30 cellular contexts compared by ENCODE assay signal in genomic region chr1:177092001-177092400, GRCh38.
"Had no signal": no experiment of that assay in that cellular context is flagged by ENCODE, and none has a peak within 500 bp of the region (broad histone marks: within the 10 kb centered on the region; RNA-seq: fewer than 3 reads in every experiment).

No MANE protein-coding gene starts in this region.

- H3K27me3 ChIP-seq: neural progenitor cell, neutrophil, ovary, right atrium auricular region, right lobe of liver, suprapubic skin, tibial artery, upper lobe of right lung had no signal

- H3K4me2 ChIP-seq: neural progenitor cell had no signal

- DNase-seq: hypothalamus; immature natural killer cell; kidney; left ventricle myocardium inferior; mesendoderm; naive B cell; natural killer cell; nephron progenitor cell; occipital lobe; ovary; right lobe of liver; stimulated activated CD4-positive, alpha-beta T cell treated with anti-CD3 and anti-CD28 coated beads, Interleukin-12 subunit alpha, Interleukin-12 subunit beta, amount 100 ng/mL, for 4 hours; stimulated activated CD4-positive, alpha-beta T cell treated with anti-CD3 and anti-CD28 coated beads, Interleukin-15, amount 100 ng/mL, for 24 hours; stimulated activated CD4-positive, alpha-beta T cell treated with anti-CD3 and anti-CD28 coated beads, Interleukin-2, amount 100 ng/mL, for 24 hours; stimulated activated CD4-positive, alpha-beta T cell treated with anti-CD3 and anti-CD28 coated beads, Interleukin-4, amount 100 ng/mL, for 24 hours; stimulated activated naive CD4-positive, alpha-beta T cell; tibial artery; trophoblast cell; upper lobe of right lung had no signal

- H3K4me3 Mint-ChIP-seq: immature natural killer cell; mesothelial cell of epicardium; naive B cell; natural killer cell; nephron progenitor cell; neural progenitor cell; stimulated activated effector memory CD8-positive, alpha-beta T cell treated with anti-CD3 and anti-CD28 coated beads, Interleukin-12 subunit alpha, Interleukin-12 subunit beta, amount 100 ng/mL, for 72 hours; stimulated activated naive CD8-positive, alpha-beta T cell treated with anti-CD3 and anti-CD28 coated beads, Interleukin-15, Interleukin-2, amounts not matched to agents 100 ng/mL and 50 ng/mL, for 24 hours had no signal

- H3K27ac ChIP-seq: left ventricle myocardium inferior, neural progenitor cell, neutrophil, ovary, right atrium auricular region, right lobe of liver, skin epidermis, suprapubic skin, thoracic aorta, tibial artery, upper lobe of right lung had no signal

- H3K27me3 Mint-ChIP-seq: stimulated activated naive CD8-positive, alpha-beta T cell treated with anti-CD3 and anti-CD28 coated beads, Interleukin-15, Interleukin-2, amounts not matched to agents 100 ng/mL and 50 ng/mL, for 24 hours had no signal

- H3K4me1 Mint-ChIP-seq: immature natural killer cell; mesothelial cell of epicardium; naive B cell; natural killer cell; stimulated activated effector memory CD8-positive, alpha-beta T cell treated with anti-CD3 and anti-CD28 coated beads, Interleukin-12 subunit alpha, Interleukin-12 subunit beta, amount 100 ng/mL, for 72 hours had no signal

- H3K36me3 Mint-ChIP-seq: immature natural killer cell; mesothelial cell of epicardium; naive B cell; natural killer cell; stimulated activated effector memory CD8-positive, alpha-beta T cell treated with anti-CD3 and anti-CD28 coated beads, Interleukin-12 subunit alpha, Interleukin-12 subunit beta, amount 100 ng/mL, for 72 hours had no signal

- H2AFZ ChIP-seq: neural progenitor cell had no signal

- H3K27ac Mint-ChIP-seq: immature natural killer cell; mesothelial cell of epicardium; naive B cell; natural killer cell; nephron progenitor cell; neural progenitor cell; progenitor cell of endocrine pancreas; stimulated activated effector memory CD8-positive, alpha-beta T cell treated with anti-CD3 and anti-CD28 coated beads, Interleukin-12 subunit alpha, Interleukin-12 subunit beta, amount 100 ng/mL, for 72 hours; stimulated activated naive CD8-positive, alpha-beta T cell treated with anti-CD3 and anti-CD28 coated beads, Interleukin-15, Interleukin-2, amounts not matched to agents 100 ng/mL and 50 ng/mL, for 24 hours had no signal

- H3K9me3 ChIP-seq: left ventricle myocardium inferior, neutrophil, ovary, right atrium auricular region, right lobe of liver, suprapubic skin, thoracic aorta, tibial artery, upper lobe of right lung had no signal

- H3K9ac ChIP-seq: neural progenitor cell had no signal

- H3K4me1 ChIP-seq: left ventricle myocardium inferior, right atrium auricular region, right lobe of liver, suprapubic skin, tibial artery, upper lobe of right lung had no signal

- H3K36me3 ChIP-seq: left ventricle myocardium inferior, neural progenitor cell, neutrophil, ovary, right atrium auricular region, right lobe of liver, suprapubic skin, thoracic aorta, tibial artery, upper lobe of right lung had no signal

- H3K4me3 ChIP-seq: left ventricle myocardium inferior, lung, neural progenitor cell, ovary, right atrium auricular region, right lobe of liver, skin epidermis, suprapubic skin, thoracic aorta, tibial artery, upper lobe of right lung had no signal
